ENCODE assay signal across 17 cellular contexts in the genomic region with DNA sequence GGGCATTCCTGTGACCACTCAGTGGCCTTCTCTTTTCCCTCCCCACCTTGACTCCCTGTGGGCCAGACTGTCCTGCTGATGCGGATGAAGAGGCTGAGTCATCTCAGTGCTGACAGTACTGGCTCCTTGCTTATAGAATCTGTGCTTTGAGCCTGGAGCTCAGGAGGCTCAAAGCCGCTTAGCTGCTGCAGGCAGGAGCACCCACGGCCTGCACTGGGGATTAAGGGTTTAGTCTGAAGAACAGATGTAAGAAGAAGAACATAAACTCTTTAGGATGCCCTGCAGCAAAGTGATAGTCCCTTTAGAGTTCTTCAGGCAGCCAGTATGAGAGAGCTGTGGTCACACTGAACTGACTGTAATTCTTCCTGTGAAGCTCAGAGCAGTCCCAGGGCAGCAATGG.
A peak's percentile ranks its signal among the peaks of the same experiment; 100 is the strongest.
DNase-seq lines count a peak whose midpoint lies in the region; ATAC-seq, FAIRE-seq and TF ChIP-seq lines count a peak whose summit lies in the region.
"Had no signal": no experiment of that assay in that cellular context is flagged by ENCODE, and none has a peak within 500 bp of the region (broad histone marks: within the 10 kb centered on the region; RNA-seq: fewer than 3 reads in every experiment).

No MANE protein-coding gene starts in this region.

- H3K4me3 ChIP-seq in SJCRH30 (no peak overlapping the region), neural progenitor cell (no peak overlapping the region)
- H3K4me3 ChIP-seq: BLaER1, GM12878 had no signal

- no peaks in the 10 kb centered on the region for H3K79me2 ChIP-seq in neural progenitor cell (ENCODE audit: low read depth)

- H3K27me3 ChIP-seq in SJCRH30 (no peaks in the 10 kb centered on the region), neural progenitor cell (no peaks in the 10 kb centered on the region)
- H3K27me3 ChIP-seq: BLaER1 had no signal

- no peak overlapping the region for H3K9ac ChIP-seq in neural progenitor cell
- H3K9ac ChIP-seq: BLaER1 had no signal

- no peaks in the 10 kb centered on the region for H4K20me1 ChIP-seq in neural progenitor cell (ENCODE audit: low read depth)
- H4K20me1 ChIP-seq: BLaER1 had no signal

- no peaks in the 10 kb centered on the region for H3K9me3 Mint-ChIP-seq in neural progenitor cell
- H3K9me3 Mint-ChIP-seq: H9 had no signal

- H3K27ac Mint-ChIP-seq in neural progenitor cell: peak overlapping the region; percentile 50
- H3K27ac Mint-ChIP-seq: CD4-positive, CD25-positive, alpha-beta regulatory T cell had no signal

- H3K4me3 Mint-ChIP-seq in neural progenitor cell: no peak overlapping the region
- H3K4me3 Mint-ChIP-seq: CD4-positive, CD25-positive, alpha-beta regulatory T cell; H9 had no signal

- no peaks in the 10 kb centered on the region for H3F3A ChIP-seq in neural progenitor cell (ENCODE audit: low read depth)

- no peaks in the 10 kb centered on the region for H3K36me3 Mint-ChIP-seq in neural progenitor cell
- H3K36me3 Mint-ChIP-seq: CD4-positive, CD25-positive, alpha-beta regulatory T cell had no signal

- H3K4me2 ChIP-seq in neural progenitor cell: no peak overlapping the region
- H3K4me2 ChIP-seq: BLaER1 had no signal

- no peak for ATAC-seq in HG03175 (IDR thresholded peaks at IDR 0.05; ENCODE audit: unreplicated experiment)
- ATAC-seq: GM12878 had no signal

- H3K9me3 ChIP-seq in SJCRH30 (replicated peaks): no peaks in the 10 kb centered on the region
- no peaks in the 10 kb centered on the region for H3K9me3 ChIP-seq in neural progenitor cell (ENCODE audit: low read depth)
- H3K9me3 ChIP-seq: BLaER1 had no signal

- peaks cover 27% of the 10 kb centered on the region for H3K4me1 Mint-ChIP-seq in neural progenitor cell
- H3K4me1 Mint-ChIP-seq: CD4-positive, CD25-positive, alpha-beta regulatory T cell had no signal

- H3K36me3 ChIP-seq in SJCRH30: no peaks in the 10 kb centered on the region
- no peaks in the 10 kb centered on the region for H3K36me3 ChIP-seq in neural progenitor cell
- H3K36me3 ChIP-seq: BLaER1 had no signal

- no peak overlapping the region for H2AFZ ChIP-seq in neural progenitor cell (replicated peaks)

- DNase-seq in D721Med (ENCODE audit: insufficient read length, low spot score) (peak; percentile 24), NCI-H524 treated with DMSO at 0.1 percent for 48 hours (lab: John Stamatoyannopoulos, UW) (peak; percentile 82), SJCRH30 (peak; percentile 69 to 80), neural progenitor cell (ENCODE audit: low spot score) (peak; percentile 18), GM19239 (ENCODE audit: insufficient read length, low spot score) (no peak)
- no peak for DNase-seq in activated CD4-positive, alpha-beta T cell treated with anti-CD3 and anti-CD28 coated beads, Interleukin-2, amount 50 U/mL, for 4 hours
- no peak for DNase-seq in stimulated activated naive CD4-positive, alpha-beta T cell (lab: John Stamatoyannopoulos, UW)
- DNase-seq: 8988T; AML-193; CD4-positive, CD25-positive, alpha-beta regulatory T cell; DMS79; GOT3; H9 had no signal

- no peak for TF ChIP-seq CTCF in D721Med (IDR thresholded peaks at IDR 0.05; ENCODE audit: insufficient read depth, missing control alignments)
- TF ChIP-seq CTCF in neural progenitor cell (IDR thresholded peaks at IDR 0.05): no peak

- FAIRE-seq in D721Med (lab: Jason Lieb, UNC) (peak; percentile 91), GM19239 (lab: Jason Lieb, UNC) (no peak)
- FAIRE-seq: GM12878, GM18507 had no signal

- H3K27ac ChIP-seq in SJCRH30: no peak overlapping the region
- H3K27ac ChIP-seq in neural progenitor cell: no peak overlapping the region
- H3K27ac ChIP-seq: BLaER1 had no signal

- H3K4me1 ChIP-seq in SJCRH30 (peaks cover 6% of the 10 kb centered on the region), neural progenitor cell (peaks cover 15% of the 10 kb centered on the region)
- H3K4me1 ChIP-seq: BLaER1 had no signal

- peaks cover 3% of the 10 kb centered on the region for H3K27me3 Mint-ChIP-seq in neural progenitor cell (ENCODE audit: insufficient read depth, low read depth)
- H3K27me3 Mint-ChIP-seq: CD4-positive, CD25-positive, alpha-beta regulatory T cell had no signal

Comparison
In these comparisons a context has a peak if more than half of its experiments do, and no peak if none do; other contexts are left out.
1. DNase-seq: peak in D721Med (single experiment), NCI-H524 treated with DMSO at 0.1 percent for 48 hours (single experiment), SJCRH30 (2 of 2) and neural progenitor cell (single experiment); none in activated CD4-positive, alpha-beta T cell treated with anti-CD3 and anti-CD28 coated beads, Interleukin-2, amount 50 U/mL, for 4 hours (0 of 2), stimulated activated naive CD4-positive, alpha-beta T cell (0 of 6) and GM19239 (single experiment).